ENCODE assay signal across 22 cellular contexts in the genomic region with DNA sequence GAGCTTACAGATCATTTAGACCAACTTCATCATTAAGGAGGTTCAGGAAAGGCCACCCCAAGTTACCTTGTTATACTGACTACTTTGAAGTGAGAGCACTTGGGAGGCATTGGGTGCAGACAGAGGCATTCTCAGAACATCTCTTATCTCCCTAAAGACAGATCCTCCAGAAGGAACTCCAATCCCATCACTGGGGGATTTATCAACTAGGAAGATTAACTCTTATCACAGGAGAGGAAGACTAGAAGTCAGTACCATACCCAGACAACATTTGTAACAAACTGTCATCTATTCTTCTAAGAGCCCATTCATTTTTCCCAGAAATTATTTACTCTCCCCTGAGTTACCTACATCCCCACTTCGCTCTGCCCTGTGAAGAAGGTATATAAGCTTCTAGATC.
"Had no signal": no experiment of that assay in that cellular context is flagged by ENCODE, and none has a peak within 500 bp of the region (broad histone marks: within the 10 kb centered on the region; RNA-seq: fewer than 3 reads in every experiment).

No MANE protein-coding gene starts in this region.

- FAIRE-seq: HTR-8/SVneo had no signal

- H3K4me3 ChIP-seq: MG63 had no signal

- DNase-seq: Karpas-422, KBM-7, MG63, NCI-H1092 treated with DMSO at 0.1 percent for 48 hours, NCI-H1436 treated with DMSO at 0.1 percent for 48 hours, NCI-H1694, NCI-H187 treated with DMSO at 0.1 percent for 48 hours, NCI-H2029 treated with DMSO at 0.1 percent for 48 hours, NCI-H2171 treated with DMSO at 0.1 percent for 48 hours, NCI-H345, NCI-H446 treated with DMSO at 0.1 percent for 48 hours, NCI-H510A treated with DMSO at 0.1 percent for 48 hours, NCI-H526, PC-3, SHP77, SK-N-SH, SW 1271 had no signal

- H3K4me3 Mint-ChIP-seq: IgD-negative memory B cell had no signal

- H3K27me3 ChIP-seq: MG63 had no signal

- H3K27ac Mint-ChIP-seq: IgD-negative memory B cell had no signal

- H3K9me3 ChIP-seq: MG63, SK-N-SH had no signal

- H3K27ac ChIP-seq: HL-60, RWPE1 had no signal

- H3K36me3 ChIP-seq: MG63 had no signal

- ATAC-seq: Panc1, PC-3 had no signal

- H3K9ac ChIP-seq: SK-N-SH had no signal
